ENCODE assay signal across 7 cellular contexts in genomic region chr19:1929051-1929742, GRCh38. TPM values are rescaled to one million over a fixed set of nuclear protein-coding genes. Genes with fewer than 3 reads are reported as not detected.
DNase-seq lines count a peak whose midpoint lies in the region; ATAC-seq and TF ChIP-seq lines count a peak whose summit lies in the region.

No MANE protein-coding gene starts in this region.

- DNase-seq in HuH-7.5 (ENCODE audit: low spot score) (peak; percentile 95), RPMI7951 (ENCODE audit: low read depth) (peak; percentile 66), foreskin keratinocyte (peak in 1 of 2 donors; percentile 43), nucleus accumbens (lab: John Stamatoyannopoulos, UW) (peak in 48 of 56 donors; percentile 10 to 83 (median 42)), substantia nigra (lab: John Stamatoyannopoulos, UW) (peak in 42 of 49 donors; percentile 7 to 86 (median 58))
- DNase-seq in activated T-helper 9 cell treated with anti-CD3 and anti-CD28 coated beads, Interleukin-2, amount 50 U/mL, for 16 hours (ENCODE audit: low read depth): peak; percentile 74

- H3K4me1 ChIP-seq in foreskin keratinocyte: no peaks in the 10 kb centered on the region

- peak; percentile 61 for ATAC-seq in foreskin keratinocyte

- TF ChIP-seq CTCF in GM12874 (IDR thresholded peaks at IDR 0.05; ENCODE audit: insufficient read depth, low read depth, low read length) (peak; percentile 92), foreskin keratinocyte (conservative IDR thresholded peaks at IDR 0.05) (peak; percentile 91)

- H3K27ac ChIP-seq in foreskin keratinocyte: no peak overlapping the region
- H3K27ac ChIP-seq in substantia nigra (ENCODE audit: low read depth, low read length, poor library complexity, severe bottlenecking): no peak overlapping the region

- no peaks in the 10 kb centered on the region for H3K27me3 ChIP-seq in foreskin keratinocyte

RNA-seq across cellular contexts. Expression of gene CSNK1G2, which starts 11.8 kb away (rescaled TPM):
- 38.6 and 45.4 TPM in 2 replicates for total RNA-seq in RPMI7951 (2014; rRNA removed; shearing (Covaris generic))
- 76.6 and 78.8 TPM in 2 replicates for total RNA-seq in foreskin keratinocyte
- polyA plus RNA-seq in foreskin keratinocyte: 63.7 and 64.4 TPM in 2 replicates

RNA-seq across cellular contexts. Expression of gene ADAT3, which starts 24.0 kb away (rescaled TPM):
- total RNA-seq in RPMI7951 (2014; rRNA removed; shearing (Covaris generic)): 1.3 and 2.4 TPM in 2 replicates
- 2.7 and 3.2 TPM in 2 replicates for total RNA-seq in foreskin keratinocyte
- polyA plus RNA-seq in foreskin keratinocyte: 3.8 and 4.8 TPM in 2 replicates

RNA-seq across cellular contexts. Expression of gene SCAMP4, which starts 24.0 kb away (rescaled TPM):
- 55.2 and 67.9 TPM in 2 replicates for total RNA-seq in RPMI7951 (2014; rRNA removed; shearing (Covaris generic))
- 35.2 and 42.2 TPM in 2 replicates for total RNA-seq in foreskin keratinocyte
- 44.0 and 45.1 TPM in 2 replicates for polyA plus RNA-seq in foreskin keratinocyte

RNA-seq across cellular contexts. Expression of gene ABHD17A, which starts 43.9 kb away (rescaled TPM):
- total RNA-seq in RPMI7951 (2014; rRNA removed; shearing (Covaris generic)): 42.1 and 61.5 TPM in 2 replicates
- 49.1 and 50.3 TPM in 2 replicates for total RNA-seq in foreskin keratinocyte
- polyA plus RNA-seq in foreskin keratinocyte: 69.0 and 76.6 TPM in 2 replicates
